8 cellular contexts compared by ENCODE assay signal in the genomic region with DNA sequence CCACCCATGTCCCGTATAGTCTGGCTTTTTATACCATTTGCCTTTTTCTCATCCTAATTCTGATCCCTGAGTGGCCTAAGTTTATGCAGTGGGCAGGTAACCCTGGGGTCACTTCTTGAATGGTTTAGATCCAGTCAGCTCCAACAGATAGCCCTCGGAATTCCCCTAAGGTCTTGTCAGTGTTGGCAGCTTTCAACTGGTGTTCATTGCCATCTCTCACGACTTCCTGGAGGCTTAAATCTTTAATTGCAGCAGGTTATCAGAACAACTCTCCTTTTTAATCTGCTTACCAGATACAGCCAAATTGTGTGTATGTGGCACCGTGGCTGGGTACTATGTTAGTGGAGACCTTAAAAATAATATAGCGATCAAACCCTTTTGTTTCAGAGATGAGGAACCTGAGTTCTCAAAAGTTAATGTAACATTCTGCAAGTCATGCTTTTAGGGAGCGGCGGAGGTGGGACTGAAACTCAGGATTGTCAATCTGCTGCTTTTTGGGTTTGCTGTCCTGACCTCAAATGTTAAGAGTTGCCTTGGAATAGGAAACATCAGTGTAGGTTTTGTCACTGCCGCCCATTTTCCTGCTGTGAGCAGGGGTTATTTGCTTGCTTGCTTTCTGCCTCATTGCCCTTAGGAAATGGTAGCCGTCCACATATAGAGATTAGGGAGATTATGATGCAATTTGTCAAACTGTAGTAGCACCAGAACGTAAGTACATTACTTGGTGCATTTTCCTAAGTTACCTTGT. TPM values are rescaled to one million over a fixed set of nuclear protein-coding genes. Genes with fewer than 3 reads are reported as not detected.
DNase-seq lines count a peak whose midpoint lies in the region; ATAC-seq and TF ChIP-seq lines count a peak whose summit lies in the region.

No MANE protein-coding gene starts in this region.

- no peak for TF ChIP-seq CTCF in BE2C (IDR thresholded peaks at IDR 0.05; ENCODE audit: low read depth, low read length)
- TF ChIP-seq CTCF in VCaP (conservative IDR thresholded peaks at IDR 0.05) = no peak
- no peak for TF ChIP-seq CTCF in foreskin fibroblast (IDR thresholded peaks at IDR 0.05; ENCODE audit: low read depth, low read length)

- DNase-seq in BE2C = no peak
- no peak for DNase-seq in foreskin fibroblast
- no peak for DNase-seq in skeletal muscle cell (ENCODE audit: low read depth)
- DNase-seq in activated gamma-delta T cell (lab: John Stamatoyannopoulos, UW) = no peak
- DNase-seq in amygdala (lab: John Stamatoyannopoulos, UW) = no peak

- peak; percentile 3 for ATAC-seq in GM18858 (IDR thresholded peaks at IDR 0.05; ENCODE audit: unreplicated experiment)
- peak; percentile 23 for ATAC-seq in HG03159 (IDR thresholded peaks at IDR 0.05; ENCODE audit: unreplicated experiment)

- peaks cover 7% of the 10 kb centered on the region for H3K4me1 ChIP-seq in BE2C

- H3K27me3 ChIP-seq in BE2C = no peaks in the 10 kb centered on the region

- peaks cover 33% of the 10 kb centered on the region for H3K36me3 ChIP-seq in BE2C

- no peaks in the 10 kb centered on the region for H3K9me3 ChIP-seq in BE2C

- peak overlapping the region; percentile 87 for H3K27ac ChIP-seq in VCaP

- peak overlapping the region; percentile 96 for H3K4me3 ChIP-seq in BE2C (ENCODE audit: low read depth, low read length)
- H3K4me3 ChIP-seq in foreskin fibroblast (ENCODE audit: low read depth in 1 of 2, low read length in 2 of 2) = peak overlapping the region; percentile 58 to 88
- peak overlapping the region; percentile 71 for H3K4me3 ChIP-seq in skeletal muscle cell (ENCODE audit: low read depth, low read length)

RNA-seq across cellular contexts. Expression of a gene that starts 0.8 kb away (rescaled TPM):
- polyA plus RNA-seq in BE2C (2012; ENCODE audit: insufficient read depth, insufficient read length, low read depth) = 103 TPM
